ENCODE assay signal across 1 cellular context in the genomic region with DNA sequence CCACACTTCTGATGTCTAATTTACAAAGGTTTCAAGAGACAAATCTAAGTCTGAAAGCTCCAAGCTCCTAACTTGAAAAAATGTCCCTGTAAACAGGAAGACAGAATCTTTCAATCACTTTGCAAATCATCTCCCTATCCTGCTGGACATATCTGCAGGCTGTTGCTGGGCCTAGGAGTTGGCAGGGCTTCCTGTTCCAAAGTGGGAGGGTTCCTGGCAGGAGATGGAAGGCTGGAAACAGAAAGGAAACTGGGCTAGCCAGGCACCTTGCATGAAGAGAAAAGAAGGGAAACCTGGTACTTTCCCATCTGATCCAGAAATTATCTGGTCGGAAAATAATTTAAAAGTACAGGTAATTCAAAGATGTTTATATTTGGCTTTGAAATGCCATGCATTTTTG.
TF ChIP-seq lines count a peak whose summit lies in the region.

No MANE protein-coding gene starts in this region.

TF ChIP-seq in GM23338, 12 proteins besides CTCF, POLR2A, EP300 and RAD21 (continued from another document):
- TF ChIP-seq, protein P1, sequence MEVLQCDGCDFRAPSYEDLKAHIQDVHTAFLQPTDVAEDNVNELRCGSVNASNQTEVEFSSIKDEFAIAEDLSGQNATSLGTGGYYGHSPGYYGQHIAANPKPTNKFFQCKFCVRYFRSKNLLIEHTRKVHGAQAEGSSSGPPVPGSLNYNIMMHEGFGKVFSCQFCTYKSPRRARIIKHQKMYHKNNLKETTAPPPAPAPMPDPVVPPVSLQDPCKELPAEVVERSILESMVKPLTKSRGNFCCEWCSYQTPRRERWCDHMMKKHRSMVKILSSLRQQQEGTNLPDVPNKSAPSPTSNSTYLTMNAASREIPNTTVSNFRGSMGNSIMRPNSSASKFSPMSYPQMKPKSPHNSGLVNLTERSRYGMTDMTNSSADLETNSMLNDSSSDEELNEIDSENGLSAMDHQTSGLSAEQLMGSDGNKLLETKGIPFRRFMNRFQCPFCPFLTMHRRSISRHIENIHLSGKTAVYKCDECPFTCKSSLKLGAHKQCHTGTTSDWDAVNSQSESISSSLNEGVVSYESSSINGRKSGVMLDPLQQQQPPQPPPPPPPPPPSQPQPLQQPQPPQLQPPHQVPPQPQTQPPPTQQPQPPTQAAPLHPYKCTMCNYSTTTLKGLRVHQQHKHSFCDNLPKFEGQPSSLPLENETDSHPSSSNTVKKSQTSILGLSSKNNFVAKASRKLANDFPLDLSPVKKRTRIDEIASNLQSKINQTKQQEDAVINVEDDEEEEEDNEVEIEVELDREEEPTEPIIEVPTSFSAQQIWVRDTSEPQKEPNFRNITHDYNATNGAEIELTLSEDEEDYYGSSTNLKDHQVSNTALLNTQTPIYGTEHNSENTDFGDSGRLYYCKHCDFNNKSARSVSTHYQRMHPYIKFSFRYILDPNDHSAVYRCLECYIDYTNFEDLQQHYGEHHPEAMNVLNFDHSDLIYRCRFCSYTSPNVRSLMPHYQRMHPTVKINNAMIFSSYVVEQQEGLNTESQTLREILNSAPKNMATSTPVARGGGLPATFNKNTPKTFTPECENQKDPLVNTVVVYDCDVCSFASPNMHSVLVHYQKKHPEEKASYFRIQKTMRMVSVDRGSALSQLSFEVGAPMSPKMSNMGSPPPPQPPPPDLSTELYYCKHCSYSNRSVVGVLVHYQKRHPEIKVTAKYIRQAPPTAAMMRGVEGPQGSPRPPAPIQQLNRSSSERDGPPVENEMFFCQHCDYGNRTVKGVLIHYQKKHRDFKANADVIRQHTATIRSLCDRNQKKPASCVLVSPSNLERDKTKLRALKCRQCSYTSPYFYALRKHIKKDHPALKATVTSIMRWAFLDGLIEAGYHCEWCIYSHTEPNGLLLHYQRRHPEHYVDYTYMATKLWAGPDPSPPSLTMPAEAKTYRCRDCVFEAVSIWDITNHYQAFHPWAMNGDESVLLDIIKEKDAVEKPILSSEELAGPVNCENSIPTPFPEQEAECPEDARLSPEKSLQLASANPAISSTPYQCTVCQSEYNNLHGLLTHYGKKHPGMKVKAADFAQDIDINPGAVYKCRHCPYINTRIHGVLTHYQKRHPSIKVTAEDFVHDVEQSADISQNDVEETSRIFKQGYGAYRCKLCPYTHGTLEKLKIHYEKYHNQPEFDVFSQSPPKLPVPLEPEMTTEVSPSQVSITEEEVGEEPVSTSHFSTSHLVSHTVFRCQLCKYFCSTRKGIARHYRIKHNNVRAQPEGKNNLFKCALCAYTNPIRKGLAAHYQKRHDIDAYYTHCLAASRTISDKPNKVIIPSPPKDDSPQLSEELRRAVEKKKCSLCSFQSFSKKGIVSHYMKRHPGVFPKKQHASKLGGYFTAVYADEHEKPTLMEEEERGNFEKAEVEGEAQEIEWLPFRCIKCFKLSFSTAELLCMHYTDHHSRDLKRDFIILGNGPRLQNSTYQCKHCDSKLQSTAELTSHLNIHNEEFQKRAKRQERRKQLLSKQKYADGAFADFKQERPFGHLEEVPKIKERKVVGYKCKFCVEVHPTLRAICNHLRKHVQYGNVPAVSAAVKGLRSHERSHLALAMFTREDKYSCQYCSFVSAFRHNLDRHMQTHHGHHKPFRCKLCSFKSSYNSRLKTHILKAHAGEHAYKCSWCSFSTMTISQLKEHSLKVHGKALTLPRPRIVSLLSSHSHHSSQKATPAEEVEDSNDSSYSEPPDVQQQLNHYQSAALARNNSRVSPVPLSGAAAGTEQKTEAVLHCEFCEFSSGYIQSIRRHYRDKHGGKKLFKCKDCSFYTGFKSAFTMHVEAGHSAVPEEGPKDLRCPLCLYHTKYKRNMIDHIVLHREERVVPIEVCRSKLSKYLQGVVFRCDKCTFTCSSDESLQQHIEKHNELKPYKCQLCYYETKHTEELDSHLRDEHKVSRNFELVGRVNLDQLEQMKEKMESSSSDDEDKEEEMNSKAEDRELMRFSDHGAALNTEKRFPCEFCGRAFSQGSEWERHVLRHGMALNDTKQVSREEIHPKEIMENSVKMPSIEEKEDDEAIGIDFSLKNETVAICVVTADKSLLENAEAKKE (CRISPR knock-in tag; IDR thresholded peaks at IDR 0.05) = no peak
- no peak for TF ChIP-seq NANOG (IDR thresholded peaks at IDR 0.05; ENCODE audit: borderline replicate concordance)
- TF ChIP-seq CREB1 (CRISPR knock-in tag; IDR thresholded peaks at IDR 0.05; ENCODE audit: low read depth) = no peak
- no peak for TF ChIP-seq POLR2AphosphoS5 (IDR thresholded peaks at IDR 0.05; ENCODE audit: low read depth)
- TF ChIP-seq, protein P2, sequence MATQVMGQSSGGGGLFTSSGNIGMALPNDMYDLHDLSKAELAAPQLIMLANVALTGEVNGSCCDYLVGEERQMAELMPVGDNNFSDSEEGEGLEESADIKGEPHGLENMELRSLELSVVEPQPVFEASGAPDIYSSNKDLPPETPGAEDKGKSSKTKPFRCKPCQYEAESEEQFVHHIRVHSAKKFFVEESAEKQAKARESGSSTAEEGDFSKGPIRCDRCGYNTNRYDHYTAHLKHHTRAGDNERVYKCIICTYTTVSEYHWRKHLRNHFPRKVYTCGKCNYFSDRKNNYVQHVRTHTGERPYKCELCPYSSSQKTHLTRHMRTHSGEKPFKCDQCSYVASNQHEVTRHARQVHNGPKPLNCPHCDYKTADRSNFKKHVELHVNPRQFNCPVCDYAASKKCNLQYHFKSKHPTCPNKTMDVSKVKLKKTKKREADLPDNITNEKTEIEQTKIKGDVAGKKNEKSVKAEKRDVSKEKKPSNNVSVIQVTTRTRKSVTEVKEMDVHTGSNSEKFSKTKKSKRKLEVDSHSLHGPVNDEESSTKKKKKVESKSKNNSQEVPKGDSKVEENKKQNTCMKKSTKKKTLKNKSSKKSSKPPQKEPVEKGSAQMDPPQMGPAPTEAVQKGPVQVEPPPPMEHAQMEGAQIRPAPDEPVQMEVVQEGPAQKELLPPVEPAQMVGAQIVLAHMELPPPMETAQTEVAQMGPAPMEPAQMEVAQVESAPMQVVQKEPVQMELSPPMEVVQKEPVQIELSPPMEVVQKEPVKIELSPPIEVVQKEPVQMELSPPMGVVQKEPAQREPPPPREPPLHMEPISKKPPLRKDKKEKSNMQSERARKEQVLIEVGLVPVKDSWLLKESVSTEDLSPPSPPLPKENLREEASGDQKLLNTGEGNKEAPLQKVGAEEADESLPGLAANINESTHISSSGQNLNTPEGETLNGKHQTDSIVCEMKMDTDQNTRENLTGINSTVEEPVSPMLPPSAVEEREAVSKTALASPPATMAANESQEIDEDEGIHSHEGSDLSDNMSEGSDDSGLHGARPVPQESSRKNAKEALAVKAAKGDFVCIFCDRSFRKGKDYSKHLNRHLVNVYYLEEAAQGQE (IDR thresholded peaks at IDR 0.05; ENCODE audit: unreplicated experiment) = no peak
- no peak for TF ChIP-seq ZNF331 (CRISPR knock-in tag; IDR thresholded peaks at IDR 0.05; ENCODE audit: low read depth)
- TF ChIP-seq JUNB (IDR thresholded peaks at IDR 0.05; ENCODE audit: unreplicated experiment) = no peak
- TF ChIP-seq EZH2 (IDR thresholded peaks at IDR 0.05; ENCODE audit: low read depth, unreplicated experiment) = no peak
TF ChIP-seq in GM23338: peak in this region for 0.
